Comparison of ENCODE assay signal across 1 cellular context in genomic region chr1:47405697-47406096, GRCh38.
TF ChIP-seq lines count a peak whose summit lies in the region.

No MANE protein-coding gene starts in this region.

TF ChIP-seq in IMR-90, 13 proteins besides CTCF, POLR2A, EP300 and RAD21:
- TF ChIP-seq BHLHE40 (IDR thresholded peaks at IDR 0.05; ENCODE audit: low read depth, low read length) (no peak), MAFK (IDR thresholded peaks at IDR 0.05; ENCODE audit: low read depth, low read length) (no peak), NFE2L2 (IDR thresholded peaks at IDR 0.05; ENCODE audit: low read depth, low read length) (no peak), CHD1 (IDR thresholded peaks at IDR 0.05; ENCODE audit: low read depth, low read length) (no peak), RCOR1 (IDR thresholded peaks at IDR 0.05; ENCODE audit: insufficient replicate concordance, low read length) (no peak), RFX5 (IDR thresholded peaks at IDR 0.05; ENCODE audit: low read depth, low read length) (no peak), SMC3 (IDR thresholded peaks at IDR 0.05; ENCODE audit: low read depth, low read length) (no peak), MAZ (IDR thresholded peaks at IDR 0.05; ENCODE audit: borderline replicate concordance, low read depth, low read length) (no peak), MXI1 (IDR thresholded peaks at IDR 0.05; ENCODE audit: borderline replicate concordance, low read depth, low read length) (no peak), FOS (IDR thresholded peaks at IDR 0.05; ENCODE audit: low read depth, low read length) (no peak)
